In genomic region chr19:2867025-2867991, GRCh38 we compare ENCODE assay signal across 11 cellular contexts. TPM values are rescaled to one million over a fixed set of nuclear protein-coding genes. Genes with fewer than 3 reads are reported as not detected.
A peak's percentile ranks its signal among the peaks of the same experiment; 100 is the strongest.
DNase-seq lines count a peak whose midpoint lies in the region; ATAC-seq and TF ChIP-seq lines count a peak whose summit lies in the region.
"Had no signal": no experiment of that assay in that cellular context is flagged by ENCODE, and none has a peak within 500 bp of the region (broad histone marks: within the 10 kb centered on the region; RNA-seq: fewer than 3 reads in every experiment).

Gene ZNF556, plus strand, starts transcription at chr19:2867335. Its CDS starts 87 bp downstream, at chr19:2867422.

- H3K27ac ChIP-seq in WERI-Rb-1: no peak within 1 kb of the TSS
- H3K27ac ChIP-seq: parathyroid adenoma, tibial artery had no signal

- H3K27me3 ChIP-seq in WERI-Rb-1 (ENCODE audit: insufficient read depth, low read depth, severe bottlenecking): no peaks in the 10 kb centered on the region
- H3K27me3 ChIP-seq: tibial artery had no signal

- no peak within 1 kb of the TSS for H3K4me3 ChIP-seq in WERI-Rb-1 (ENCODE audit: low read depth, low read length)
- H3K4me3 ChIP-seq: tibial artery had no signal

- ATAC-seq in GM18858 (IDR thresholded peaks at IDR 0.05; ENCODE audit: unreplicated experiment) (no peak), GM19351 (IDR thresholded peaks at IDR 0.05; ENCODE audit: unreplicated experiment) (no peak)

- DNase-seq in NOMO-1 treated with DMSO at 0.1 percent for 48 hours (lab: John Stamatoyannopoulos, UW; ENCODE audit: unreplicated experiment) (peak; percentile 60), NOMO-1 treated with dmso at 0.1 percent for 144 hours (lab: John Stamatoyannopoulos, UW; ENCODE audit: unreplicated experiment) (no peak), NCI-H146 (lab: John Stamatoyannopoulos, UW) (peak; percentile 98), WERI-Rb-1 (peak; percentile 53), putamen (ENCODE audit: low spot score) (peak; percentile 52), occipital lobe (lab: John Stamatoyannopoulos, UW) (no peak)
- DNase-seq: NCI-H1105 had no signal

- H3K36me3 ChIP-seq in WERI-Rb-1: no peaks in the 10 kb centered on the region
- H3K36me3 ChIP-seq: tibial artery had no signal

- TF ChIP-seq CTCF in WERI-Rb-1 (IDR thresholded peaks at IDR 0.05; ENCODE audit: low read depth, low read length): no peak

- peaks cover 12% of the 10 kb centered on the region for H3K9me3 ChIP-seq in WERI-Rb-1 (ENCODE audit: severe bottlenecking)
- H3K9me3 ChIP-seq: tibial artery had no signal

RNA-seq across cellular contexts. Expression of gene ZNF556, which starts in this region (rescaled TPM):
- 0.16 TPM for total RNA-seq in occipital lobe

Comparison
In these comparisons a context has a peak if more than half of its experiments do, and no peak if none do; other contexts are left out.
1. DNase-seq: peak in NOMO-1 treated with DMSO at 0.1 percent for 48 hours (single experiment), NCI-H146 (single experiment), WERI-Rb-1 (single experiment) and putamen (single experiment); none in NOMO-1 treated with dmso at 0.1 percent for 144 hours (single experiment) and occipital lobe (single experiment).